10 cellular contexts compared by ENCODE assay signal in genomic region chr2:161424179-161424763, GRCh38. TPM values are rescaled to one million over a fixed set of nuclear protein-coding genes. Genes with fewer than 3 reads are reported as not detected.
DNase-seq lines count a peak whose midpoint lies in the region; ATAC-seq, FAIRE-seq and TF ChIP-seq lines count a peak whose summit lies in the region.
"Had no signal": no experiment of that assay in that cellular context is flagged by ENCODE, and none has a peak within 500 bp of the region (broad histone marks: within the 10 kb centered on the region; RNA-seq: fewer than 3 reads in every experiment).

No MANE protein-coding gene starts in this region.

- TF ChIP-seq CTCF in astrocyte of the cerebellum (IDR thresholded peaks at IDR 0.05; ENCODE audit: low read depth, low read length, missing control alignments) (no peak), lower lobe of right lung (IDR thresholded peaks at IDR 0.05) (no peak)

- DNase-seq in activated T-cell treated with anti-CD3 and anti-CD28 coated beads, Interleukin-2, amount 50 U/mL, for 24 hours = no peak
- DNase-seq in activated T-cell treated with anti-CD3 and anti-CD28 coated beads for 4 hours = no peak
- DNase-seq in astrocyte of the cerebellum (ENCODE audit: low read depth) = no peak
- no peak for DNase-seq in lower lobe of right lung
- DNase-seq in superior temporal gyrus (ENCODE audit: extremely low spot score) = peak; percentile 9
- no peak for DNase-seq in frontal cortex (ENCODE audit: low spot score in 2 of 2)
- DNase-seq in RKO (ENCODE audit: low spot score) = no peak
- DNase-seq in nucleus accumbens (lab: John Stamatoyannopoulos, UW) = no peak

- H3K36me3 Mint-ChIP-seq in activated T-cell treated with anti-CD3 and anti-CD28 coated beads, Interleukin-2, amount 50 U/mL, for 24 hours (ENCODE audit: low read depth) = no peaks in the 10 kb centered on the region

- H3K27me3 ChIP-seq in lower lobe of right lung (ENCODE audit: low read depth) = peaks cover 97% of the 10 kb centered on the region

- H3K4me1 ChIP-seq in lower lobe of right lung = peaks cover 16% of the 10 kb centered on the region

- peak overlapping the region; percentile 59 for H3K4me3 Mint-ChIP-seq in activated T-cell treated with anti-CD3 and anti-CD28 coated beads, Interleukin-2, amount 50 U/mL, for 24 hours

- H3K9me3 Mint-ChIP-seq in activated T-cell treated with anti-CD3 and anti-CD28 coated beads, Interleukin-2, amount 50 U/mL, for 24 hours = no peaks in the 10 kb centered on the region

- ATAC-seq in lower lobe of right lung = peak; percentile 11 to 21

- H3K27me3 Mint-ChIP-seq in activated T-cell treated with anti-CD3 and anti-CD28 coated beads, Interleukin-2, amount 50 U/mL, for 24 hours = peaks cover 92% of the 10 kb centered on the region

- H3K36me3 ChIP-seq in lower lobe of right lung = no peaks in the 10 kb centered on the region
- H3K36me3 ChIP-seq: left lung had no signal

- peak overlapping the region; percentile 66 for H3K27ac Mint-ChIP-seq in activated T-cell treated with anti-CD3 and anti-CD28 coated beads, Interleukin-2, amount 50 U/mL, for 24 hours

- intact Hi-C loops in lower lobe of right lung (cut with DNase I) = no loop called here

- no peak overlapping the region for H3K27ac ChIP-seq in lower lobe of right lung
- H3K27ac ChIP-seq: left lung had no signal

- in situ Hi-C loops in astrocyte of the cerebellum (cut with HindIII; ENCODE audit: low sequenced_read_pairs) = no loop called here

- no peaks in the 10 kb centered on the region for H3K9me3 ChIP-seq in lower lobe of right lung
- H3K9me3 ChIP-seq: left lung had no signal

- peaks cover 37% of the 10 kb centered on the region for H3K4me1 Mint-ChIP-seq in activated T-cell treated with anti-CD3 and anti-CD28 coated beads, Interleukin-2, amount 50 U/mL, for 24 hours (ENCODE audit: low read depth)

- FAIRE-seq in frontal cortex (lab: Jason Lieb, UNC) = no peak
- FAIRE-seq: GM18507 had no signal

- H3K4me3 ChIP-seq in astrocyte of the cerebellum (ENCODE audit: low read depth, low read length) = peak overlapping the region; percentile 18
- peak overlapping the region; percentile 31 for H3K4me3 ChIP-seq in lower lobe of right lung
- H3K4me3 ChIP-seq: left lung had no signal

RNA-seq across cellular contexts. Expression of gene TBR1, which starts 8.2 kb away (rescaled TPM):
- total RNA-seq in lower lobe of right lung (not detected), frontal cortex (73.8 TPM)

Comparison
In these comparisons a context has a peak if more than half of its experiments do, and no peak if none do; other contexts are left out.
1. RNA of gene TBR1, which starts 8.2 kb away (total RNA-seq): 73.8 TPM in frontal cortex (single experiment); not detected in lower lobe of right lung (single experiment); every median in the first group is over 10 times any median in the second.